1 cellular context compared by ENCODE assay signal in the genomic region with DNA sequence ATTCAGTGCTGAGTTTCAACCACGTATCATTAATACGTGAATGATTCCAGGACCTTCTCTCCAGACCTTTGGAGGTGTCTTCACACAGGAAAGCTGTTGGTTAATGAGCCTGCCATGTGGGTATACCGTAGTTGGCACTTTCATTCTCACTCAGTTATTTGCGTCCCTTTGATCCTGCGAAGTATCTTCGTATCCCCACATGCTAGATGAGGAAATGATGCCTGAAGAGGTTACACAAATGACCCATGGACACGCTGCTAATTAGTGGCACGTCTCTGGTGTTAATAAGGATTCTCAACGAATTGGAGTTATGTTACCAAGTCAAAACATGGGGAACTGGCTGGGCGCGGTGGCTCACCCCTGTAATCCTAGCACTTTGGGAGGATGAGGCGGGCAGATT.
TF ChIP-seq lines count a peak whose summit lies in the region.

No MANE protein-coding gene starts in this region.

TF ChIP-seq in GM12878, 131 proteins besides CTCF, POLR2A, EP300 and RAD21:
- TF ChIP-seq DPF2 (IDR thresholded peaks at IDR 0.05), result peak; percentile 73; the same call in 1 of the 2 replicates
- no peak for TF ChIP-seq CREB1 (IDR thresholded peaks at IDR 0.05; ENCODE audit: low read depth)
- no peak for TF ChIP-seq ZNF207 (IDR thresholded peaks at IDR 0.05; ENCODE audit: borderline replicate concordance)
- TF ChIP-seq SIX5 (IDR thresholded peaks at IDR 0.05; ENCODE audit: low read depth, low read length, severe bottlenecking), result no peak
- peak; percentile 74; the same call in 1 of the 2 replicates for TF ChIP-seq IRF4 (IDR thresholded peaks at IDR 0.05; ENCODE audit: low read depth, low read length)
- peak in 1 of 2 experiments; percentile 72; a peak in 2 of 4 replicates for TF ChIP-seq IKZF2 (IDR thresholded peaks at IDR 0.05)
- peak; percentile 56; the same call in 1 of the 2 replicates for TF ChIP-seq TCF7 (IDR thresholded peaks at IDR 0.05; ENCODE audit: borderline replicate concordance)
- TF ChIP-seq POU2F2 (IDR thresholded peaks at IDR 0.05; ENCODE audit: borderline replicate concordance, low read depth, low read length), result peak; percentile 96
- no peak for TF ChIP-seq ESRRA (IDR thresholded peaks at IDR 0.05; ENCODE audit: low read length)
- peak; percentile 63; the same call in 1 of the 2 replicates for TF ChIP-seq SPI1 (IDR thresholded peaks at IDR 0.05; ENCODE audit: borderline replicate concordance, insufficient read depth, low read depth, low read length)
- TF ChIP-seq BHLHE40 (IDR thresholded peaks at IDR 0.05; ENCODE audit: borderline replicate concordance in 1 of 2, low read depth in 2 of 2, low read length in 1 of 2), result peak; percentile 45 to 77; a peak in 2 of 4 replicates
- peak; percentile 90; the same call in 1 of the 2 replicates for TF ChIP-seq BCL11A (IDR thresholded peaks at IDR 0.05; ENCODE audit: low read depth, low read length)
- peak; percentile 22; the same call in 1 of the 2 replicates for TF ChIP-seq JUNB (IDR thresholded peaks at IDR 0.05)
- TF ChIP-seq IKZF1 (conservative IDR thresholded peaks at IDR 0.05), result peak; percentile 74
- peak; percentile 14 for TF ChIP-seq MEF2B (IDR thresholded peaks at IDR 0.05; ENCODE audit: partially characterized antibody, poor library complexity, severe bottlenecking)
- peak; percentile 93 for TF ChIP-seq NR2F1 (conservative IDR thresholded peaks at IDR 0.05)
- TF ChIP-seq PAX5 (IDR thresholded peaks at IDR 0.05; ENCODE audit: borderline replicate concordance, low read depth, low read length), result peak; percentile 57; the same call in 1 of the 2 replicates
- peak; percentile 97 for TF ChIP-seq MTA2 (IDR thresholded peaks at IDR 0.05; ENCODE audit: low read depth)
- TF ChIP-seq YY1 (IDR thresholded peaks at IDR 0.05; ENCODE audit: low read depth, low read length), result no peak
- no peak for TF ChIP-seq POLR2AphosphoS2 (IDR thresholded peaks at IDR 0.05; ENCODE audit: low read depth, low read length)
- TF ChIP-seq CBFB (IDR thresholded peaks at IDR 0.05; ENCODE audit: low read depth), result no peak
